32 cellular contexts compared by ENCODE assay signal in the genomic region with DNA sequence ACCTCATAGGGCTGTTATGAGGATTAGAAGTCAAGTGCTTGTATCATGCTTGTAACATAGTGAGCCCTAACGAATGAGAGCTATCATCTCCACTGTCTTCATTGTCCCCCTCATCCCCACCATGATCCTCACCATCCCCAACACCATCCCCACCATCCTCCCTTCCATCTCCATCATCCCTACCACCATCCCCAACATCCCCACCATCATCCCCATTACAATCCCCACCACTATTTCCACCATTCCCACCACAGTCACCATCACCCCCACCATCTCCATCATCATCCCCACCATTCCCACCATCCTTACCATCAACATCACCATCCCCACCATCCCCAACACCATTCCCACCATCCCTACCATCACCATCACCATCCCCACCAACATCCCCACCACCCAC. TPM values are rescaled to one million over a fixed set of nuclear protein-coding genes. Genes with fewer than 3 reads are reported as not detected.
"Had no signal": no experiment of that assay in that cellular context is flagged by ENCODE, and none has a peak within 500 bp of the region (broad histone marks: within the 10 kb centered on the region; RNA-seq: fewer than 3 reads in every experiment).

No MANE protein-coding gene starts in this region.

- H3K27me3 ChIP-seq: brain microvascular endothelial cell had no signal

- H3K36me3 Mint-ChIP-seq: activated CD4-positive, alpha-beta memory T cell treated with anti-CD3 and anti-CD28 coated beads for 36 hours; activated naive CD8-positive, alpha-beta T cell treated with anti-CD3 and anti-CD28 coated beads for 36 hours had no signal

- H3K27me3 Mint-ChIP-seq: activated naive CD8-positive, alpha-beta T cell treated with anti-CD3 and anti-CD28 coated beads for 36 hours had no signal

- H3K4me1 Mint-ChIP-seq: activated B cell treated with CpG ODN at 0.5 μM for 24 hours had no signal

- H3K4me3 Mint-ChIP-seq: activated B cell treated with CpG ODN at 0.5 μM for 24 hours; activated CD4-positive, alpha-beta memory T cell treated with anti-CD3 and anti-CD28 coated beads for 36 hours; activated naive CD8-positive, alpha-beta T cell treated with anti-CD3 and anti-CD28 coated beads for 36 hours had no signal

- H3K27ac ChIP-seq: brain microvascular endothelial cell, KMS-11, VCaP had no signal

- H3K9me3 Mint-ChIP-seq: activated CD4-positive, alpha-beta memory T cell treated with anti-CD3 and anti-CD28 coated beads for 36 hours; activated naive CD8-positive, alpha-beta T cell treated with anti-CD3 and anti-CD28 coated beads for 36 hours had no signal

- H3K36me3 ChIP-seq: brain microvascular endothelial cell had no signal

- H3K27ac Mint-ChIP-seq: activated B cell treated with CpG ODN at 0.5 μM for 24 hours; activated CD4-positive, alpha-beta memory T cell treated with anti-CD3 and anti-CD28 coated beads for 36 hours; activated naive CD8-positive, alpha-beta T cell treated with anti-CD3 and anti-CD28 coated beads for 36 hours had no signal

- H3K9ac ChIP-seq: KMS-11 had no signal

- H3K4me2 ChIP-seq: KMS-11 had no signal

- DNase-seq: activated B cell treated with CpG ODN at 0.5 μM for 24 hours; activated CD4-positive, alpha-beta memory T cell treated with anti-CD3 and anti-CD28 coated beads for 36 hours; activated CD4-positive, alpha-beta T cell treated with anti-CD3 and anti-CD28 coated beads for 4 hours; activated CD4-positive, alpha-beta T cell treated with anti-CD3 and anti-CD28 coated beads, Interleukin-2, amount 50 U/mL, for 1 hour; activated CD4-positive, CD25-positive, alpha-beta regulatory T cell treated with anti-CD3 and anti-CD28 coated beads, Interleukin-2, amount 50 U/mL, for 72 hours; activated CD8-positive, alpha-beta memory T cell treated with anti-CD3 and anti-CD28 coated beads, Interleukin-2, amount 50 U/mL, for 48 hours; activated effector memory CD4-positive, alpha-beta T cell treated with Interleukin-2 at 50 U/mL for 16 hours; activated naive CD4-positive, alpha-beta T cell treated with anti-CD3 and anti-CD28 coated beads, Interleukin-2, amount 50 U/mL, for 16 hours; activated naive CD8-positive, alpha-beta T cell treated with anti-CD3 and anti-CD28 coated beads for 36 hours; activated T-cell treated with anti-CD3 and anti-CD28 coated beads, Interleukin-2, amount 50 U/mL, for 48 hours; amniotic stem cell; aorta; brain microvascular endothelial cell; MM.1S; MV-4-11; NCI-H1092; NCI-H1436 treated with DMSO at 0.1 percent for 48 hours; NCI-H1694 treated with DMSO at 0.1 percent for 48 hours; NCI-H2029; NCI-H2107; NCI-H2171; NCI-H510A; NCI-H526; NCI-H748 treated with DMSO at 0.1 percent for 48 hours; OCI-M1; Right ventricle myocardium superior; SW 1271; T-helper 1 cell; T-helper 2 cell; T-helper 9 cell had no signal

RNA-seq across cellular contexts. Expression of gene PADI1, which starts 39.1 kb away (rescaled TPM):
- total RNA-seq: activated B cell treated with CpG ODN at 0.5 μM for 24 hours; activated CD4-positive, alpha-beta memory T cell treated with anti-CD3 and anti-CD28 coated beads for 36 hours; activated naive CD8-positive, alpha-beta T cell treated with anti-CD3 and anti-CD28 coated beads for 36 hours; aorta; Right ventricle myocardium superior had no signal

RNA-seq across cellular contexts. Expression of gene PADI2, which starts 46.6 kb away (rescaled TPM):
- total RNA-seq: activated CD4-positive, alpha-beta memory T cell treated with anti-CD3 and anti-CD28 coated beads for 36 hours had no signal
